In the genomic region with DNA sequence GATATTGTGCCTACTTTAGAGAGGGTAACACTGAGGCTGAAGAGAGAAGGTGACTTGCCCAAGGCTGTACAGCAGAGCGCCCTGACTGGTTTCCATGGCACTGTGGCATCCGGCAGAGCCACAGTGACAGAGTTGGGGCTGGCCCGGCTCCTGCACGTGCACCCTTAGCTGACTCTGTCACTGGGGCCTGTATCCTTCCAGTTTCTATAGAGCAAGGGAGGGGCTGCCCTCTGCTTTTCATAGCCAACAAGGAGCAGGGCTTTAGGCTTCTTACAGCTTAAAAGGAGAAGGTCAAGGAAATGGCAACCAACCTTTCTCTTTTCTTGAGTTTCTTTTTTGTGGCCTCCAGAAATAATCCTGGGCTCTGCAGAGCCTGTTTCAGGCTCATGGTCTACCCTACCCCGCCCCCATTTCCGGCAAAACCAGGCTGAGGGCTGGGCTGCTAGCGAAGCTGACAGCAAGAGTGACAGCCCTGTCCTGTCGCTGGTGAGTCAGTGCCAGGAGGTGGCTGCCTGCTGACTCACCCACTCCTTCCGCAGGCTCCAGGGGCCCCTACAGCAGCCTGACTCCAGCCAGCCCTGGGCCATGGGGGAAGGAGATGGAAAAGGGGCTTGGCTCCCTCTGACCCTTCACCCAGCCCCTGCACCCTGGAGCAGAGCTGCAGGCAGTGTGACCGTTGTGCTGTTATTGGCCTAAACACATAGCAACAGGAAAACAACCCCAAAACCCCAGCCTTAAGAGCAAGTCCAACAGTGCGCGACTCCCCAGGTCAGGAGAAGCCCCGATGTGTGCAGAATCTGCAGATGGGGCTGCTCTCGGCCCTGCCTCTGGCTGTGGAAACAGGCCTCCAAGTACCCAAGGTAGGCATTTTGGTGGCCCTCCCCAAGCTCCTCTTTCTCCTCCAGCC, we compare ENCODE assay signal across 8 cellular contexts. TPM values are rescaled to one million over a fixed set of nuclear protein-coding genes. Genes with fewer than 3 reads are reported as not detected.
DNase-seq lines count a peak whose midpoint lies in the region; ATAC-seq and TF ChIP-seq lines count a peak whose summit lies in the region.

No MANE protein-coding gene starts in this region.

- H3K36me3 ChIP-seq in right atrium auricular region (no peaks in the 10 kb centered on the region), gastrocnemius medialis (no peaks in the 10 kb centered on the region)

- H3K9me3 ChIP-seq in right atrium auricular region (no peaks in the 10 kb centered on the region), gastrocnemius medialis (no peaks in the 10 kb centered on the region)

- no peaks in the 10 kb centered on the region for H3K27me3 Mint-ChIP-seq in Calu3 (ENCODE audit: unreplicated experiment)

- no peak for TF ChIP-seq CTCF in Calu3 (IDR thresholded peaks at IDR 0.05; ENCODE audit: unreplicated experiment)
- TF ChIP-seq CTCF in right atrium auricular region (IDR thresholded peaks at IDR 0.05) = no peak
- no peak for TF ChIP-seq CTCF in gastrocnemius medialis (IDR thresholded peaks at IDR 0.05 in 4 of 5, conservative IDR thresholded peaks at IDR 0.05 in 1 of 5)

- H3K27ac Mint-ChIP-seq in Calu3 (ENCODE audit: unreplicated experiment) = peak overlapping the region; percentile 90

- in situ Hi-C loops in gastrocnemius medialis (cut with MboI; ENCODE audit: low sequenced_read_pairs in 4 of 4) = no loop called here

- H3K27ac ChIP-seq in right atrium auricular region (peak overlapping the region; percentile 71 to 85), gastrocnemius medialis (peak overlapping the region; percentile 74 to 89 (median 87))

- no peak overlapping the region for H3K4me3 ChIP-seq in right atrium auricular region
- peak overlapping the region in 1 of 4 donors; percentile 22 for H3K4me3 ChIP-seq in gastrocnemius medialis

- BruUV-seq in Calu3 (replicated peaks; lab: Mats Ljungman, UMichigan) = no TSS peak

- H3K9me3 Mint-ChIP-seq in Calu3 (ENCODE audit: low read depth, unreplicated experiment) = no peaks in the 10 kb centered on the region

- H3K27me3 ChIP-seq in right atrium auricular region = no peaks in the 10 kb centered on the region
- no peaks in the 10 kb centered on the region for H3K27me3 ChIP-seq in gastrocnemius medialis

- TF ChIP-seq POLR2A in gastrocnemius medialis (IDR thresholded peaks at IDR 0.05) = peak; percentile 52 to 54

- H3K4me3 Mint-ChIP-seq in Calu3 (ENCODE audit: low read depth, unreplicated experiment) = peak overlapping the region; percentile 35

- peak; percentile 95 for DNase-seq in Calu3
- DNase-seq in HPDE6-E6E7 (ENCODE audit: extremely low spot score) = peak; percentile 70
- DNase-seq in SW 1271 (lab: John Stamatoyannopoulos, UW) = peak; percentile 91 to 95
- peak; percentile 91 for DNase-seq in activated naive CD8-positive, alpha-beta T cell treated with anti-CD3 and anti-CD28 coated beads, Interleukin-2, amount 50 U/mL, for 16 hours (ENCODE audit: low read depth, low spot score)
- peak; percentile 92 for DNase-seq in right atrium auricular region (ENCODE audit: low spot score)
- peak; percentile 92 to 94 for DNase-seq in gastrocnemius medialis
- no peak for DNase-seq in NCI-H1092 (lab: John Stamatoyannopoulos, UW)

- H3K4me1 Mint-ChIP-seq in Calu3 (ENCODE audit: low read depth, unreplicated experiment) = peaks cover 79% of the 10 kb centered on the region

- ATAC-seq in GM21367 (IDR thresholded peaks at IDR 0.05; ENCODE audit: unreplicated experiment) (peak; percentile 74), gastrocnemius medialis (peak; percentile 38 to 42)

- intact Hi-C loops in Calu3 (cut with micrococcal nuclease; ENCODE audit: unreplicated experiment) (no loop called here), gastrocnemius medialis (cut with DNase I; ENCODE audit: low total_unique reads) (loop anchor here (1.0 to 5.0 kb wide), 3 partner anchors 30 to 90 kb away; partner anchors contain the start of gene SLC6A6)

- CTCF ChIA-PET in Calu3 (lab: Charles Lee) = interaction anchor here (0.6 to 2.0 kb wide), 7 partner anchors 9 to 1299 kb away, joined by 3 to 7 read pairs (median 4); partner anchors contain the start of gene SLC6A6

- H3K36me3 Mint-ChIP-seq in Calu3 (ENCODE audit: insufficient read depth, unreplicated experiment) = peaks cover 36% of the 10 kb centered on the region

- peaks cover 0 to 100% of the 10 kb centered on the region in 2 donors for H3K4me1 ChIP-seq in right atrium auricular region
- peaks cover 86 to 94% of the 10 kb centered on the region in 2 donors for H3K4me1 ChIP-seq in gastrocnemius medialis

RNA-seq across cellular contexts. Expression of gene SLC6A6, which starts 29.8 kb away (rescaled TPM):
- 46.3 and 48.3 TPM in 2 replicates for total RNA-seq in Calu3 (2022)
- 10 to 100 TPM; 81.5 to 85.9 TPM for total RNA-seq in right atrium auricular region
- total RNA-seq in gastrocnemius medialis = 100 to 1,000 TPM in 2 of 4 donors, 10 to 100 TPM in 2; 42.1 to 119 (median 88.7) TPM
